1 cellular context compared by ENCODE assay signal in the genomic region with DNA sequence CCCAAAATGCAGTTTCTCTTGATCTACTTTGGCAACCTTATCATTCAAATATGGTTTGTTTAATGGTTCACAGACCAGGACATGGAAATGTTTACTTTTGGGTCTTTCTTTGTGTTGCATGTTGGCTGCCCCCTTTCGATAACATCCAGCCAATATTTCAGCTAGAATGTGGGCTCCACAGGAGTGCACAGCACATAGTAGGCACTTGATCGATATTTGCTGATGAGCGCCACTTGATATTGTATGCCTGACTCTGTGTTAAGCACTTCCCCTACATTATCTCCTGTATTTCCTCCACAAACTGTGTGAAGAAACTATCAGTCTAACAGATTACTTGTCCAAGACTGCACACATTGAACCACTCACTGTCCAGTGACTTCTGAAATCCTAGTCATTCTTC.
TF ChIP-seq lines count a peak whose summit lies in the region.

No MANE protein-coding gene starts in this region.

TF ChIP-seq in K562, 482 proteins besides CTCF, POLR2A, EP300 and RAD21 (continued from another document):
- TF ChIP-seq, protein P1, sequence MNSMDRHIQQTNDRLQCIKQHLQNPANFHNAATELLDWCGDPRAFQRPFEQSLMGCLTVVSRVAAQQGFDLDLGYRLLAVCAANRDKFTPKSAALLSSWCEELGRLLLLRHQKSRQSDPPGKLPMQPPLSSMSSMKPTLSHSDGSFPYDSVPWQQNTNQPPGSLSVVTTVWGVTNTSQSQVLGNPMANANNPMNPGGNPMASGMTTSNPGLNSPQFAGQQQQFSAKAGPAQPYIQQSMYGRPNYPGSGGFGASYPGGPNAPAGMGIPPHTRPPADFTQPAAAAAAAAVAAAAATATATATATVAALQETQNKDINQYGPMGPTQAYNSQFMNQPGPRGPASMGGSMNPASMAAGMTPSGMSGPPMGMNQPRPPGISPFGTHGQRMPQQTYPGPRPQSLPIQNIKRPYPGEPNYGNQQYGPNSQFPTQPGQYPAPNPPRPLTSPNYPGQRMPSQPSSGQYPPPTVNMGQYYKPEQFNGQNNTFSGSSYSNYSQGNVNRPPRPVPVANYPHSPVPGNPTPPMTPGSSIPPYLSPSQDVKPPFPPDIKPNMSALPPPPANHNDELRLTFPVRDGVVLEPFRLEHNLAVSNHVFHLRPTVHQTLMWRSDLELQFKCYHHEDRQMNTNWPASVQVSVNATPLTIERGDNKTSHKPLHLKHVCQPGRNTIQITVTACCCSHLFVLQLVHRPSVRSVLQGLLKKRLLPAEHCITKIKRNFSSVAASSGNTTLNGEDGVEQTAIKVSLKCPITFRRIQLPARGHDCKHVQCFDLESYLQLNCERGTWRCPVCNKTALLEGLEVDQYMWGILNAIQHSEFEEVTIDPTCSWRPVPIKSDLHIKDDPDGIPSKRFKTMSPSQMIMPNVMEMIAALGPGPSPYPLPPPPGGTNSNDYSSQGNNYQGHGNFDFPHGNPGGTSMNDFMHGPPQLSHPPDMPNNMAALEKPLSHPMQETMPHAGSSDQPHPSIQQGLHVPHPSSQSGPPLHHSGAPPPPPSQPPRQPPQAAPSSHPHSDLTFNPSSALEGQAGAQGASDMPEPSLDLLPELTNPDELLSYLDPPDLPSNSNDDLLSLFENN (IDR thresholded peaks at IDR 0.05; ENCODE audit: low read depth in 2 of 2, low read length in 2 of 2), result no peak
- TF ChIP-seq ZNF445 (CRISPR knock-in tag; IDR thresholded peaks at IDR 0.05; ENCODE audit: low read depth), result no peak
TF ChIP-seq in K562: peak in this region for 2.
